1 cellular context compared by ENCODE assay signal in genomic region chr12:32134144-32134888, GRCh38.
TF ChIP-seq lines count a peak whose summit lies in the region.

No MANE protein-coding gene starts in this region.

TF ChIP-seq in HepG2, 621 proteins besides CTCF, POLR2A, EP300 and RAD21:
- no peak for TF ChIP-seq ZNF407 (CRISPR knock-in tag; IDR thresholded peaks at IDR 0.05; ENCODE audit: not compliant biosample characterization)
- TF ChIP-seq ZNF841 (CRISPR knock-in tag; IDR thresholded peaks at IDR 0.05; ENCODE audit: borderline replicate concordance): no peak
- no peak for TF ChIP-seq ZNF562 (CRISPR knock-in tag; IDR thresholded peaks at IDR 0.05; ENCODE audit: borderline replicate concordance)
- TF ChIP-seq SALL2 (CRISPR knock-in tag; IDR thresholded peaks at IDR 0.05): no peak
- TF ChIP-seq HNRNPH1 (optimal IDR thresholded peaks at IDR 0.05; ENCODE audit: low read depth, low read length): no peak
- TF ChIP-seq NONO (IDR thresholded peaks at IDR 0.05): no peak
- no peak for TF ChIP-seq NONO (CRISPR knock-in tag; conservative IDR thresholded peaks at IDR 0.05)
- no peak for TF ChIP-seq MAZ (IDR thresholded peaks at IDR 0.05; ENCODE audit: borderline replicate concordance, low read depth, low read length)
- TF ChIP-seq MAZ (CRISPR knock-in tag; IDR thresholded peaks at IDR 0.05; ENCODE audit: low read depth): no peak
